In the genomic region with DNA sequence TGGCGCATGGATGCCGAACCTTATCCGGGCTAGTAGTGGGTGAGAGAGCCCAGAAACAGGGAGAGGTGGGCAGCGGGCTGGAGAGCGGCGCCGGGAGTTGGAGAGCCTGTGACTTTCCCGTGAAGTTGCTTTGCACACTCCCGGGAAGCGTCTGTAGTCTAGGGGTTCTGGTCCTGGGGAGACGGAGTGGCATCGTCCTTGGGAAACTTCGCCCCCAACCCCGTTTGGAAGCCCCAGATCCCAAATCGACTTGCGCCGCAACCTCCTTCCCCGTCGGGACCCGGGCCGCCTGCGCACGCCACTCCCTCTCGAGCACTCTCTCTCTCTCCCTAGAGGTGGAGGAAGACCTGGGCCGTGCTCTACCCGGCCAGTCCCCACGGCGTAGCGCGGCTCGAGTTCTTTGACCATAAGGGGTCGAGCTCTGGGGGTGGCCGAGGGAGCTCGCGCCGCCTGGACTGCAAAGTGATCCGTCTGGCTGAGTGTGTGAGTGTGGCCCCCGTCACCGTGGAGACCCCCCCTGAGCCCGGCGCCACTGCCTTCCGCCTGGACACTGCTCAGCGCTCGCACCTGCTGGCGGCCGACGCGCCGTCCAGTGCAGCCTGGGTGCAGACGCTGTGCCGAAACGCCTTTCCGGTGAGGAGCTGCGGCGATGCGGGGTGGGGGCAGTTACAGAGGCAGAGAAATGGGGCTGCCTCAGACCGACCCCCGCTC, we compare ENCODE assay signal across 8 cellular contexts. TPM values are rescaled to one million over a fixed set of nuclear protein-coding genes. Genes with fewer than 3 reads are reported as not detected.
DNase-seq lines count a peak whose midpoint lies in the region; ATAC-seq and TF ChIP-seq lines count a peak whose summit lies in the region.

No MANE protein-coding gene starts in this region.

- no peaks in the 10 kb centered on the region for H3K27me3 Mint-ChIP-seq in activated T-helper 2 cell treated with anti-CD3 and anti-CD28 coated beads, Interferon-gamma antibody, Interleukin-2, Interleukin-4, amounts not matched to agents 10 μg/mL and 5 μg/mL and 100 μg/mL, durations not matched to agents 14 hours and 24 hours and 36 hours (ENCODE audit: low read depth)
- no peaks in the 10 kb centered on the region for H3K27me3 Mint-ChIP-seq in osteocyte (ENCODE audit: unreplicated experiment)

- peaks cover 25% of the 10 kb centered on the region for H3K36me3 Mint-ChIP-seq in activated T-helper 2 cell treated with anti-CD3 and anti-CD28 coated beads, Interferon-gamma antibody, Interleukin-2, Interleukin-4, amounts not matched to agents 10 μg/mL and 5 μg/mL and 100 μg/mL, durations not matched to agents 14 hours and 24 hours and 36 hours (ENCODE audit: low read depth)
- H3K36me3 Mint-ChIP-seq in osteocyte (ENCODE audit: unreplicated experiment): peaks cover 6% of the 10 kb centered on the region

- DNase-seq in MV-4-11 (lab: John Stamatoyannopoulos, UW) (peak; percentile 23), glomerular visceral epithelial cell (ENCODE audit: extremely low spot score) (peak; percentile 47), osteocyte (ENCODE audit: extremely low spot score, unreplicated experiment) (no peak), NCI-H446 (lab: John Stamatoyannopoulos, UW) (no peak), NCI-H2029 (lab: John Stamatoyannopoulos, UW) (no peak)
- peak; percentile 36 for DNase-seq in activated T-helper 2 cell treated with anti-CD3 and anti-CD28 coated beads, Interferon-gamma antibody, Interleukin-2, Interleukin-4, amounts not matched to agents 10 μg/mL and 5 μg/mL and 100 μg/mL, durations not matched to agents 14 hours and 24 hours and 36 hours (ENCODE audit: low spot score)

- peak overlapping the region; percentile 96 for H3K4me3 ChIP-seq in GM08714 (ENCODE audit: low read length)

- H3K27ac Mint-ChIP-seq in activated T-helper 2 cell treated with anti-CD3 and anti-CD28 coated beads, Interferon-gamma antibody, Interleukin-2, Interleukin-4, amounts not matched to agents 10 μg/mL and 5 μg/mL and 100 μg/mL, durations not matched to agents 14 hours and 24 hours and 36 hours: peak overlapping the region; percentile 96
- peak overlapping the region; percentile 79 for H3K27ac Mint-ChIP-seq in osteocyte (ENCODE audit: unreplicated experiment)

- H3K4me1 Mint-ChIP-seq in activated T-helper 2 cell treated with anti-CD3 and anti-CD28 coated beads, Interferon-gamma antibody, Interleukin-2, Interleukin-4, amounts not matched to agents 10 μg/mL and 5 μg/mL and 100 μg/mL, durations not matched to agents 14 hours and 24 hours and 36 hours (ENCODE audit: low read depth): peaks cover 29% of the 10 kb centered on the region
- peaks cover 38% of the 10 kb centered on the region for H3K4me1 Mint-ChIP-seq in osteocyte (ENCODE audit: unreplicated experiment)

- TF ChIP-seq CTCF in osteocyte (IDR thresholded peaks at IDR 0.05): no peak

- H3K9me3 Mint-ChIP-seq in activated T-helper 2 cell treated with anti-CD3 and anti-CD28 coated beads, Interferon-gamma antibody, Interleukin-2, Interleukin-4, amounts not matched to agents 10 μg/mL and 5 μg/mL and 100 μg/mL, durations not matched to agents 14 hours and 24 hours and 36 hours: no peaks in the 10 kb centered on the region
- no peaks in the 10 kb centered on the region for H3K9me3 Mint-ChIP-seq in osteocyte (ENCODE audit: unreplicated experiment)

- intact Hi-C loops in activated T-helper 2 cell treated with anti-CD3 and anti-CD28 coated beads, Interferon-gamma antibody, Interleukin-2, Interleukin-4, amounts not matched to agents 10 μg/mL and 5 μg/mL and 100 μg/mL, durations not matched to agents 14 hours and 24 hours and 36 hours (cut with micrococcal nuclease): loop anchor here (1.0 to 2.0 kb wide), 3 partner anchors 11 to 30 kb away; a partner anchor contains a TSS

- H3K4me3 Mint-ChIP-seq in activated T-helper 2 cell treated with anti-CD3 and anti-CD28 coated beads, Interferon-gamma antibody, Interleukin-2, Interleukin-4, amounts not matched to agents 10 μg/mL and 5 μg/mL and 100 μg/mL, durations not matched to agents 14 hours and 24 hours and 36 hours (ENCODE audit: low read depth): peak overlapping the region; percentile 97
- peak overlapping the region; percentile 80 for H3K4me3 Mint-ChIP-seq in osteocyte (ENCODE audit: unreplicated experiment)

- peak; percentile 36 for ATAC-seq in GM21786 (IDR thresholded peaks at IDR 0.05; ENCODE audit: unreplicated experiment)

RNA-seq across cellular contexts. Expression of a gene that starts 0.5 kb away (rescaled TPM):
- 41.0 and 41.4 TPM in 2 replicates for total RNA-seq in activated T-helper 2 cell treated with anti-CD3 and anti-CD28 coated beads, Interferon-gamma antibody, Interleukin-2, Interleukin-4, amounts not matched to agents 10 μg/mL and 5 μg/mL and 100 μg/mL, durations not matched to agents 14 hours and 24 hours and 36 hours
- 15.8 and 17.7 TPM in 2 replicates for total RNA-seq in osteocyte

RNA-seq across cellular contexts. Expression of a gene that starts 1.2 kb away (rescaled TPM):
- total RNA-seq in activated T-helper 2 cell treated with anti-CD3 and anti-CD28 coated beads, Interferon-gamma antibody, Interleukin-2, Interleukin-4, amounts not matched to agents 10 μg/mL and 5 μg/mL and 100 μg/mL, durations not matched to agents 14 hours and 24 hours and 36 hours: 1.7 and 2.1 TPM in 2 replicates
- 58.1 and 62.1 TPM in 2 replicates for total RNA-seq in osteocyte

RNA-seq across cellular contexts. Expression of a gene that starts 25.2 kb away (rescaled TPM):
- total RNA-seq in activated T-helper 2 cell treated with anti-CD3 and anti-CD28 coated beads, Interferon-gamma antibody, Interleukin-2, Interleukin-4, amounts not matched to agents 10 μg/mL and 5 μg/mL and 100 μg/mL, durations not matched to agents 14 hours and 24 hours and 36 hours: 61.5 and 64.1 TPM in 2 replicates
- total RNA-seq in osteocyte: 32.0 and 32.3 TPM in 2 replicates

RNA-seq across cellular contexts. Expression of a gene that starts 25.5 kb away (rescaled TPM):
- 155 TPM in 2 replicates for total RNA-seq in activated T-helper 2 cell treated with anti-CD3 and anti-CD28 coated beads, Interferon-gamma antibody, Interleukin-2, Interleukin-4, amounts not matched to agents 10 μg/mL and 5 μg/mL and 100 μg/mL, durations not matched to agents 14 hours and 24 hours and 36 hours
- 96.3 and 97.1 TPM in 2 replicates for total RNA-seq in osteocyte

RNA-seq across cellular contexts. Expression of a gene that starts 28.9 kb away (rescaled TPM):
- 0.39 and 0.94 TPM in 2 replicates for total RNA-seq in activated T-helper 2 cell treated with anti-CD3 and anti-CD28 coated beads, Interferon-gamma antibody, Interleukin-2, Interleukin-4, amounts not matched to agents 10 μg/mL and 5 μg/mL and 100 μg/mL, durations not matched to agents 14 hours and 24 hours and 36 hours
- total RNA-seq in osteocyte: 0.26 and 0.32 TPM in 2 replicates

Comparison
In these comparisons a context has a peak if more than half of its experiments do, and no peak if none do; other contexts are left out.
1. DNase-seq: peak in MV-4-11 (single experiment), activated T-helper 2 cell treated with anti-CD3 and anti-CD28 coated beads, Interferon-gamma antibody, Interleukin-2, Interleukin-4, amounts not matched to agents 10 μg/mL and 5 μg/mL and 100 μg/mL, durations not matched to agents 14 hours and 24 hours and 36 hours (single experiment) and glomerular visceral epithelial cell (single experiment); none in osteocyte (single experiment), NCI-H446 (0 of 2) and NCI-H2029 (single experiment).
2. RNA of a gene that starts 1.2 kb away (total RNA-seq): 58.1 to 62.1 TPM in osteocyte; 1.7 to 2.1 TPM in activated T-helper 2 cell treated with anti-CD3 and anti-CD28 coated beads, Interferon-gamma antibody, Interleukin-2, Interleukin-4, amounts not matched to agents 10 μg/mL and 5 μg/mL and 100 μg/mL, durations not matched to agents 14 hours and 24 hours and 36 hours; every median in the first group is over 10 times any median in the second.